Comparison of ENCODE assay signal across 23 cellular contexts in the genomic region with DNA sequence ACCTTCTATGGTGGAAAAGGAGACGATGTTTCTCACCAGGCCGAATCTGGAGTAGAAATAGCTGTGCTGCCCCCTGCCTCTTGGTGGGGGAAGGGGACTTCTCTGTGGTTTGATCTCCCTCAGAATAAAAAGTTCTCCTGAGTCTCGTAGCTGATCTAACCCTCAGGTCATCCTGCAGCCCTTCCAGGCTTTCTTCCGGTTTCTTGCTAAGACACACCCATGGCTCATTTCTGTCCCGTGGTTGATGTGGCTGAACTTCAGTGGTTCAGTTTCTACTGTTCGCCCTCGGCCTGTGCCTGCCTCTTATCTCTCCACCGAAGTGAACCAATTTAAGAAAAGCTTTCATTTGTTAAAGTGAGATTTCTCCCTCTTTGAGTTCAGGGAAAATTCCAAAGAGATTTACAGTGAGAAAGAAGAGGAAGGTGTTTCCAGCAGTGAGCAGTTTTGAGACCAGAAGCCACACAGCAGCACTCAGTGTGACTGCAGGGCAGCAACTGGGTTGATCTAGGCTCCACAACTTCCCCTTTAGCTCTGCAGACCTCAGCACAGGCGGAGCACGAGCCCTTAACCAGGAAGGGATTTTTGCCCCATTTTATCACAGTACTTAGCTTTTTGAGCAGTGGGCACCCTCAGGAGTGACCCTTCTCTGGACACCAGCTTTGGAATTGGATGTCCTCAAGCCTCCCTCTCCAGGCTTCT. TPM values are rescaled to one million over a fixed set of nuclear protein-coding genes. Genes with fewer than 3 reads are reported as not detected.
A peak's percentile ranks its signal among the peaks of the same experiment; 100 is the strongest.
DNase-seq lines count a peak whose midpoint lies in the region; ATAC-seq, FAIRE-seq and TF ChIP-seq lines count a peak whose summit lies in the region.
"Had no signal": no experiment of that assay in that cellular context is flagged by ENCODE, and none has a peak within 500 bp of the region (broad histone marks: within the 10 kb centered on the region; RNA-seq: fewer than 3 reads in every experiment).

No MANE protein-coding gene starts in this region.

- no peak for DNase-seq in activated CD8-positive, alpha-beta T cell treated with anti-CD3 and anti-CD28 coated beads, Interleukin-2, amount 10 ng/mL, durations not matched to agents 7 days and 5 days
- no peak for DNase-seq in activated CD8-positive, alpha-beta T cell treated with anti-CD3 and anti-CD28 coated beads for 36 hours
- DNase-seq in NB4 (ENCODE audit: low read depth) = peak; percentile 27
- peak; percentile 23 for DNase-seq in dermis blood vessel endothelial cell
- peak; percentile 25 for DNase-seq in putamen (ENCODE audit: low spot score)
- no peak for DNase-seq in GM12892 (ENCODE audit: insufficient read length)
- DNase-seq: ACHN; activated gamma-delta T cell; cortex of kidney; immature natural killer cell; mesenchymal stem cell; NCI-H1417 treated with DMSO at 0.1 percent for 48 hours; NCI-H446; nephron progenitor cell; PC-9; psoas muscle; SK-N-SH; stimulated activated naive CD8-positive, alpha-beta T cell treated with anti-CD3 and anti-CD28 coated beads, Interleukin-15, amount 100 ng/mL, for 72 hours; WERI-Rb-1 had no signal

- POLR2A ChIA-PET in activated CD8-positive, alpha-beta T cell treated with anti-CD3 and anti-CD28 coated beads, Interleukin-2, amount 10 ng/mL, durations not matched to agents 7 days and 5 days (lab: Charles Lee) = no interaction called here
- POLR2A ChIA-PET in activated CD8-positive, alpha-beta T cell treated with anti-CD3 and anti-CD28 coated beads for 36 hours (lab: Charles Lee) = interaction anchor here (1.8 kb wide), 1 partner anchor 11 kb away, joined by 5 read pairs; no protein-coding TSS in a partner anchor

- no peak for ATAC-seq in activated CD8-positive, alpha-beta T cell treated with anti-CD3 and anti-CD28 coated beads, Interleukin-2, amount 10 ng/mL, durations not matched to agents 7 days and 5 days
- ATAC-seq in activated CD8-positive, alpha-beta T cell treated with anti-CD3 and anti-CD28 coated beads for 36 hours = no peak
- no peak for ATAC-seq in HG02610 (IDR thresholded peaks at IDR 0.05; ENCODE audit: unreplicated experiment)
- no peak for ATAC-seq in GM18868 (IDR thresholded peaks at IDR 0.05; ENCODE audit: unreplicated experiment)
- ATAC-seq: psoas muscle; stimulated activated naive CD8-positive, alpha-beta T cell treated with anti-CD3 and anti-CD28 coated beads, Interleukin-15, amount 100 ng/mL, for 72 hours had no signal

- H3K4me1 Mint-ChIP-seq in activated CD8-positive, alpha-beta T cell treated with anti-CD3 and anti-CD28 coated beads, Interleukin-2, amount 10 ng/mL, durations not matched to agents 7 days and 5 days (ENCODE audit: low read depth) = no peaks in the 10 kb centered on the region
- H3K4me1 Mint-ChIP-seq in activated CD8-positive, alpha-beta T cell treated with anti-CD3 and anti-CD28 coated beads for 36 hours (ENCODE audit: low read depth) = no peaks in the 10 kb centered on the region
- H3K4me1 Mint-ChIP-seq: stimulated activated naive CD8-positive, alpha-beta T cell treated with anti-CD3 and anti-CD28 coated beads, Interleukin-15, amount 100 ng/mL, for 72 hours had no signal

- H3K27ac Mint-ChIP-seq in activated CD8-positive, alpha-beta T cell treated with anti-CD3 and anti-CD28 coated beads, Interleukin-2, amount 10 ng/mL, durations not matched to agents 7 days and 5 days = peak overlapping the region; percentile 67
- H3K27ac Mint-ChIP-seq in activated CD8-positive, alpha-beta T cell treated with anti-CD3 and anti-CD28 coated beads for 36 hours = no peak overlapping the region
- H3K27ac Mint-ChIP-seq: nephron progenitor cell had no signal

- H3K9me3 Mint-ChIP-seq in activated CD8-positive, alpha-beta T cell treated with anti-CD3 and anti-CD28 coated beads, Interleukin-2, amount 10 ng/mL, durations not matched to agents 7 days and 5 days (ENCODE audit: insufficient read depth) = no peaks in the 10 kb centered on the region
- H3K9me3 Mint-ChIP-seq in activated CD8-positive, alpha-beta T cell treated with anti-CD3 and anti-CD28 coated beads for 36 hours = no peaks in the 10 kb centered on the region
- H3K9me3 Mint-ChIP-seq: nephron progenitor cell had no signal

- no peak for FAIRE-seq in GM12892 (lab: Jason Lieb, UNC)

- CTCF ChIA-PET in activated CD8-positive, alpha-beta T cell treated with anti-CD3 and anti-CD28 coated beads, Interleukin-2, amount 10 ng/mL, durations not matched to agents 7 days and 5 days (lab: Charles Lee) = no interaction called here
- CTCF ChIA-PET in activated CD8-positive, alpha-beta T cell treated with anti-CD3 and anti-CD28 coated beads for 36 hours (lab: Charles Lee) = interaction anchor here (1.0 kb wide), 1 partner anchor 10 kb away, joined by 3 read pairs; no protein-coding TSS in a partner anchor

- H3K4me3 ChIP-seq in NB4 (ENCODE audit: low read depth, low read length) = no peak overlapping the region
- H3K4me3 ChIP-seq: esophagus muscularis mucosa, PC-9, psoas muscle, vagina had no signal

- no peak for TF ChIP-seq POLR2A in NB4 (IDR thresholded peaks at IDR 0.05; ENCODE audit: extremely low read depth, insufficient read length)
- TF ChIP-seq POLR2A in GM12892 (IDR thresholded peaks at IDR 0.05; ENCODE audit: low read depth, low read length) = no peak

- peaks cover 56% of the 10 kb centered on the region for H3K36me3 Mint-ChIP-seq in activated CD8-positive, alpha-beta T cell treated with anti-CD3 and anti-CD28 coated beads, Interleukin-2, amount 10 ng/mL, durations not matched to agents 7 days and 5 days (ENCODE audit: low read depth)
- peaks cover 43% of the 10 kb centered on the region for H3K36me3 Mint-ChIP-seq in activated CD8-positive, alpha-beta T cell treated with anti-CD3 and anti-CD28 coated beads for 36 hours (ENCODE audit: low read depth)

- no peak for TF ChIP-seq CTCF in activated CD8-positive, alpha-beta T cell treated with anti-CD3 and anti-CD28 coated beads for 36 hours (IDR thresholded peaks at IDR 0.05)
- TF ChIP-seq CTCF in NB4 (IDR thresholded peaks at IDR 0.05; ENCODE audit: low read depth, low read length) = no peak

- no peaks in the 10 kb centered on the region for H3K27me3 Mint-ChIP-seq in activated CD8-positive, alpha-beta T cell treated with anti-CD3 and anti-CD28 coated beads, Interleukin-2, amount 10 ng/mL, durations not matched to agents 7 days and 5 days (ENCODE audit: low read depth)
- H3K27me3 Mint-ChIP-seq in activated CD8-positive, alpha-beta T cell treated with anti-CD3 and anti-CD28 coated beads for 36 hours = no peaks in the 10 kb centered on the region
- H3K27me3 Mint-ChIP-seq: stimulated activated naive CD8-positive, alpha-beta T cell treated with anti-CD3 and anti-CD28 coated beads, Interleukin-15, amount 100 ng/mL, for 72 hours had no signal

- intact Hi-C loops in activated CD8-positive, alpha-beta T cell treated with anti-CD3 and anti-CD28 coated beads for 36 hours (cut with micrococcal nuclease) = no loop called here

- peak overlapping the region; percentile 12 for H3K4me3 Mint-ChIP-seq in activated CD8-positive, alpha-beta T cell treated with anti-CD3 and anti-CD28 coated beads, Interleukin-2, amount 10 ng/mL, durations not matched to agents 7 days and 5 days
- no peak overlapping the region for H3K4me3 Mint-ChIP-seq in activated CD8-positive, alpha-beta T cell treated with anti-CD3 and anti-CD28 coated beads for 36 hours
- H3K4me3 Mint-ChIP-seq: nephron progenitor cell; stimulated activated naive CD8-positive, alpha-beta T cell treated with anti-CD3 and anti-CD28 coated beads, Interleukin-15, amount 100 ng/mL, for 72 hours had no signal

RNA-seq across cellular contexts. Expression of gene CACNG5, which starts 34.9 kb away (rescaled TPM):
- not detected for total RNA-seq in activated CD8-positive, alpha-beta T cell treated with anti-CD3 and anti-CD28 coated beads, Interleukin-2, amount 10 ng/mL, durations not matched to agents 7 days and 5 days
- not detected for total RNA-seq in activated CD8-positive, alpha-beta T cell treated with anti-CD3 and anti-CD28 coated beads for 36 hours
- not detected in 2 replicates for total RNA-seq in dermis blood vessel endothelial cell
- not detected for polyA plus RNA-seq in GM12892 (2012; ENCODE audit: missing spikeins)
- total RNA-seq: esophagus muscularis mucosa, PC-9, psoas muscle, vagina had no signal
- polyA plus RNA-seq: immature natural killer cell, psoas muscle had no signal

Comparison
In these comparisons a context has a peak if more than half of its experiments do, and no peak if none do; other contexts are left out.
1. DNase-seq: peak in NB4 (single experiment), dermis blood vessel endothelial cell (single experiment) and putamen (single experiment); none in activated CD8-positive, alpha-beta T cell treated with anti-CD3 and anti-CD28 coated beads, Interleukin-2, amount 10 ng/mL, durations not matched to agents 7 days and 5 days (single experiment), activated CD8-positive, alpha-beta T cell treated with anti-CD3 and anti-CD28 coated beads for 36 hours (single experiment) and GM12892 (single experiment).